Comparison of ENCODE assay signal across 2 cellular contexts in genomic region chr3:147758786-147759185, GRCh38.
TF ChIP-seq lines count a peak whose summit lies in the region.

No MANE protein-coding gene starts in this region.

TF ChIP-seq in SK-N-SH treated with all-trans-retinoic acid at 6 μM for 48 hours, 23 proteins besides CTCF, POLR2A, EP300 and RAD21 (continued from another document):
- TF ChIP-seq ZNF70 (CRISPR knock-in tag; IDR thresholded peaks at IDR 0.05) (no peak), TOX (CRISPR knock-in tag; IDR thresholded peaks at IDR 0.05; ENCODE audit: borderline replicate concordance) (peak; percentile 75)

TF ChIP-seq in SK-N-SH, 30 proteins besides CTCF, POLR2A, EP300 and RAD21 (continued from another document):
- no peak for TF ChIP-seq USF2 (IDR thresholded peaks at IDR 0.05; ENCODE audit: borderline replicate concordance, low read depth, low read length)
- no peak for TF ChIP-seq SIN3A (IDR thresholded peaks at IDR 0.05; ENCODE audit: borderline replicate concordance, low read depth, low read length)
- TF ChIP-seq MXI1 (IDR thresholded peaks at IDR 0.05; ENCODE audit: low read depth, low read length), result no peak
- no peak for TF ChIP-seq POLR2AphosphoS5 (IDR thresholded peaks at IDR 0.05; ENCODE audit: low read depth, low read length)
- TF ChIP-seq TCF12 (IDR thresholded peaks at IDR 0.05), result no peak
- TF ChIP-seq TEAD4 (IDR thresholded peaks at IDR 0.05; ENCODE audit: borderline replicate concordance, insufficient read depth), result no peak
- TF ChIP-seq SMC3 (IDR thresholded peaks at IDR 0.05; ENCODE audit: low read depth, low read length), result no peak
